ENCODE assay signal across 1 cellular context in the genomic region with DNA sequence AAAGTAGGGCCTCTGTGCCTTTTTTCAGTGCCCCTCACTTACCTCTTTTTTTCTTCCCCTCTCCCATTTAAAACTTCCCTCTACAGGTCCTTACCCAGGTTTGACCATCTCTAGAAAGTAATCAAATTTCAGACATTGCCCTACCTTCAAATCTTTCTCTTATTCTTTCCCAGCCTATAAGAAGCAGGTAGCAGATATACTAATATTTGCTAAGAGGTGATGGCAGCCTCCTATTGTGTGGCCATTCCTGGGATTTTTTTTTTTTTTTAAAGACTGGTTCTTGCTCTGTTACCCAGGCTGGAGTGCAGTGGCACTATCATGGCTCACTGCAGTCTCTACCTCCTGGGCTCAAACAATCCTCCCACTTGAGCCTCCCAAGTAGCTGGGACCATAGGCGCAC.
TF ChIP-seq lines count a peak whose summit lies in the region.

No MANE protein-coding gene starts in this region.

TF ChIP-seq in GM23338, 12 proteins besides CTCF, POLR2A, EP300 and RAD21 (continued from another document):
- TF ChIP-seq, protein P1, sequence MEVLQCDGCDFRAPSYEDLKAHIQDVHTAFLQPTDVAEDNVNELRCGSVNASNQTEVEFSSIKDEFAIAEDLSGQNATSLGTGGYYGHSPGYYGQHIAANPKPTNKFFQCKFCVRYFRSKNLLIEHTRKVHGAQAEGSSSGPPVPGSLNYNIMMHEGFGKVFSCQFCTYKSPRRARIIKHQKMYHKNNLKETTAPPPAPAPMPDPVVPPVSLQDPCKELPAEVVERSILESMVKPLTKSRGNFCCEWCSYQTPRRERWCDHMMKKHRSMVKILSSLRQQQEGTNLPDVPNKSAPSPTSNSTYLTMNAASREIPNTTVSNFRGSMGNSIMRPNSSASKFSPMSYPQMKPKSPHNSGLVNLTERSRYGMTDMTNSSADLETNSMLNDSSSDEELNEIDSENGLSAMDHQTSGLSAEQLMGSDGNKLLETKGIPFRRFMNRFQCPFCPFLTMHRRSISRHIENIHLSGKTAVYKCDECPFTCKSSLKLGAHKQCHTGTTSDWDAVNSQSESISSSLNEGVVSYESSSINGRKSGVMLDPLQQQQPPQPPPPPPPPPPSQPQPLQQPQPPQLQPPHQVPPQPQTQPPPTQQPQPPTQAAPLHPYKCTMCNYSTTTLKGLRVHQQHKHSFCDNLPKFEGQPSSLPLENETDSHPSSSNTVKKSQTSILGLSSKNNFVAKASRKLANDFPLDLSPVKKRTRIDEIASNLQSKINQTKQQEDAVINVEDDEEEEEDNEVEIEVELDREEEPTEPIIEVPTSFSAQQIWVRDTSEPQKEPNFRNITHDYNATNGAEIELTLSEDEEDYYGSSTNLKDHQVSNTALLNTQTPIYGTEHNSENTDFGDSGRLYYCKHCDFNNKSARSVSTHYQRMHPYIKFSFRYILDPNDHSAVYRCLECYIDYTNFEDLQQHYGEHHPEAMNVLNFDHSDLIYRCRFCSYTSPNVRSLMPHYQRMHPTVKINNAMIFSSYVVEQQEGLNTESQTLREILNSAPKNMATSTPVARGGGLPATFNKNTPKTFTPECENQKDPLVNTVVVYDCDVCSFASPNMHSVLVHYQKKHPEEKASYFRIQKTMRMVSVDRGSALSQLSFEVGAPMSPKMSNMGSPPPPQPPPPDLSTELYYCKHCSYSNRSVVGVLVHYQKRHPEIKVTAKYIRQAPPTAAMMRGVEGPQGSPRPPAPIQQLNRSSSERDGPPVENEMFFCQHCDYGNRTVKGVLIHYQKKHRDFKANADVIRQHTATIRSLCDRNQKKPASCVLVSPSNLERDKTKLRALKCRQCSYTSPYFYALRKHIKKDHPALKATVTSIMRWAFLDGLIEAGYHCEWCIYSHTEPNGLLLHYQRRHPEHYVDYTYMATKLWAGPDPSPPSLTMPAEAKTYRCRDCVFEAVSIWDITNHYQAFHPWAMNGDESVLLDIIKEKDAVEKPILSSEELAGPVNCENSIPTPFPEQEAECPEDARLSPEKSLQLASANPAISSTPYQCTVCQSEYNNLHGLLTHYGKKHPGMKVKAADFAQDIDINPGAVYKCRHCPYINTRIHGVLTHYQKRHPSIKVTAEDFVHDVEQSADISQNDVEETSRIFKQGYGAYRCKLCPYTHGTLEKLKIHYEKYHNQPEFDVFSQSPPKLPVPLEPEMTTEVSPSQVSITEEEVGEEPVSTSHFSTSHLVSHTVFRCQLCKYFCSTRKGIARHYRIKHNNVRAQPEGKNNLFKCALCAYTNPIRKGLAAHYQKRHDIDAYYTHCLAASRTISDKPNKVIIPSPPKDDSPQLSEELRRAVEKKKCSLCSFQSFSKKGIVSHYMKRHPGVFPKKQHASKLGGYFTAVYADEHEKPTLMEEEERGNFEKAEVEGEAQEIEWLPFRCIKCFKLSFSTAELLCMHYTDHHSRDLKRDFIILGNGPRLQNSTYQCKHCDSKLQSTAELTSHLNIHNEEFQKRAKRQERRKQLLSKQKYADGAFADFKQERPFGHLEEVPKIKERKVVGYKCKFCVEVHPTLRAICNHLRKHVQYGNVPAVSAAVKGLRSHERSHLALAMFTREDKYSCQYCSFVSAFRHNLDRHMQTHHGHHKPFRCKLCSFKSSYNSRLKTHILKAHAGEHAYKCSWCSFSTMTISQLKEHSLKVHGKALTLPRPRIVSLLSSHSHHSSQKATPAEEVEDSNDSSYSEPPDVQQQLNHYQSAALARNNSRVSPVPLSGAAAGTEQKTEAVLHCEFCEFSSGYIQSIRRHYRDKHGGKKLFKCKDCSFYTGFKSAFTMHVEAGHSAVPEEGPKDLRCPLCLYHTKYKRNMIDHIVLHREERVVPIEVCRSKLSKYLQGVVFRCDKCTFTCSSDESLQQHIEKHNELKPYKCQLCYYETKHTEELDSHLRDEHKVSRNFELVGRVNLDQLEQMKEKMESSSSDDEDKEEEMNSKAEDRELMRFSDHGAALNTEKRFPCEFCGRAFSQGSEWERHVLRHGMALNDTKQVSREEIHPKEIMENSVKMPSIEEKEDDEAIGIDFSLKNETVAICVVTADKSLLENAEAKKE (CRISPR knock-in tag; IDR thresholded peaks at IDR 0.05): no peak
- no peak for TF ChIP-seq ZNF331 (CRISPR knock-in tag; IDR thresholded peaks at IDR 0.05; ENCODE audit: low read depth)
- no peak for TF ChIP-seq REST (IDR thresholded peaks at IDR 0.05; ENCODE audit: unreplicated experiment)
